8 cellular contexts compared by ENCODE assay signal in genomic region chr2:39379643-39380524, GRCh38. TPM values are rescaled to one million over a fixed set of nuclear protein-coding genes. Genes with fewer than 3 reads are reported as not detected.
DNase-seq lines count a peak whose midpoint lies in the region; ATAC-seq and TF ChIP-seq lines count a peak whose summit lies in the region.

No MANE protein-coding gene starts in this region.

- H2AK5ac ChIP-seq in mesenchymal stem cell (ENCODE audit: low read length, severe bottlenecking): no peak overlapping the region

- H3K18ac ChIP-seq in mesenchymal stem cell (ENCODE audit: low read depth in 1 of 2, low read length in 2 of 2): no peak overlapping the region

- no peak overlapping the region for H4K8ac ChIP-seq in mesenchymal stem cell (ENCODE audit: low read length)

- H4K91ac ChIP-seq in mesenchymal stem cell (ENCODE audit: low read length): no peak overlapping the region

- H3K14ac ChIP-seq in mesenchymal stem cell (ENCODE audit: low read length in 2 of 2): no peak overlapping the region

- peaks cover 19% of the 10 kb centered on the region for H3K36me3 ChIP-seq in OCI-LY7 (ENCODE audit: insufficient read depth, low read length)
- peaks cover 0 to 18% of the 10 kb centered on the region in 2 experiments for H3K36me3 ChIP-seq in mesenchymal stem cell (ENCODE audit: control insufficient read depth in 1 of 2, insufficient read depth in 2 of 2, low read depth in 1 of 2, low read length in 2 of 2)

- TF ChIP-seq CTCF in OCI-LY7 (conservative IDR thresholded peaks at IDR 0.05; ENCODE audit: low read length): peak; percentile 93

- peaks cover 16% of the 10 kb centered on the region for H3K4me1 ChIP-seq in OCI-LY7 (ENCODE audit: insufficient read depth, low read length, poor library complexity, severe bottlenecking)
- H3K4me1 ChIP-seq in mesenchymal stem cell (ENCODE audit: control insufficient read depth, insufficient read depth, low read depth, low read length): peaks cover 2% of the 10 kb centered on the region

- BruUV-seq in OCI-LY7 (replicated peaks; lab: Mats Ljungman, UMichigan): no TSS peak

- H3K27ac ChIP-seq in OCI-LY7 (ENCODE audit: low read depth, low read length, poor library complexity, severe bottlenecking) (no peak overlapping the region), mesenchymal stem cell (ENCODE audit: low read length, poor library complexity, severe bottlenecking) (no peak overlapping the region)

- no peak overlapping the region for H3K4me2 ChIP-seq in OCI-LY7 (ENCODE audit: low read length)
- H3K4me2 ChIP-seq in mesenchymal stem cell (ENCODE audit: low read length, poor library complexity, severe bottlenecking): no peak overlapping the region

- peaks cover 16% of the 10 kb centered on the region for H3K79me1 ChIP-seq in mesenchymal stem cell (replicated peaks; ENCODE audit: low read length, poor library complexity, severe bottlenecking)

- POLR2A ChIA-PET in OCI-LY7 (lab: Charles Lee): interaction anchor here (0.5 to 3.2 kb wide), 8 partner anchors 20 to 407 kb away, joined by 3 to 14 read pairs (median 3); no protein-coding TSS in a partner anchor

- peak; percentile 77 for ATAC-seq in GM21526 (IDR thresholded peaks at IDR 0.05; ENCODE audit: low FRiP score, unreplicated experiment)

- H2BK12ac ChIP-seq in mesenchymal stem cell (ENCODE audit: low read length in 2 of 2): no peak overlapping the region

- H3K23ac ChIP-seq in mesenchymal stem cell (ENCODE audit: low read length in 2 of 2): no peak overlapping the region

- H3K9me2 ChIP-seq in OCI-LY7 (ENCODE audit: insufficient read depth, low read length): no peaks in the 10 kb centered on the region

- DNase-seq in GM04504 (ENCODE audit: low read depth) (peak; percentile 15), HS-5 (ENCODE audit: low read depth) (peak; percentile 39), OCI-LY7 (ENCODE audit: low spot score) (peak; percentile 65), dedifferentiated amniotic fluid mesenchymal stem cell (ENCODE audit: extremely low spot score) (peak; percentile 72), mesenchymal stem cell (peak; percentile 80), ureter (ENCODE audit: low spot score) (no peak), UCSD-AML1 (lab: John Stamatoyannopoulos, UW; ENCODE audit: unreplicated experiment) (no peak)

- H3K4me3 ChIP-seq in OCI-LY7 (ENCODE audit: low read depth, low read length, poor library complexity, severe bottlenecking): no peak overlapping the region
- no peak overlapping the region for H3K4me3 ChIP-seq in mesenchymal stem cell (ENCODE audit: insufficient read depth in 1 of 2, low read depth in 1 of 2, low read length in 2 of 2)

- no peaks in the 10 kb centered on the region for H3K27me3 ChIP-seq in mesenchymal stem cell (ENCODE audit: control insufficient read depth in 1 of 2, insufficient read depth in 1 of 2, low read length in 2 of 2)

- no peak overlapping the region for H2BK5ac ChIP-seq in mesenchymal stem cell (ENCODE audit: low read depth, low read length, poor library complexity, severe bottlenecking)

- H2BK15ac ChIP-seq in mesenchymal stem cell (ENCODE audit: low read depth, poor library complexity, severe bottlenecking): no peak overlapping the region

- H3K9ac ChIP-seq in mesenchymal stem cell (ENCODE audit: low read length): peak overlapping the region; percentile 70

- H3K79me2 ChIP-seq in OCI-LY7 (ENCODE audit: insufficient read depth, low read depth, low read length): 0 out of 2 replicates have a peak, but pooled peaks cover 7% of the 10 kb centered on the region

- H4K20me1 ChIP-seq in OCI-LY7 (ENCODE audit: insufficient read depth, low read length): no peaks in the 10 kb centered on the region

- no peak overlapping the region for H3K4ac ChIP-seq in mesenchymal stem cell (ENCODE audit: low read depth in 1 of 2, low read length in 2 of 2)

- intact Hi-C loops in OCI-LY7 (cut with micrococcal nuclease; ENCODE audit: unreplicated experiment): loop anchor here (1.0 to 5.0 kb wide), 6 partner anchors 57 to 457 kb away; partner anchors contain the start of gene MAP4K3

- H2AFZ ChIP-seq in OCI-LY7 (ENCODE audit: low read length): no peak overlapping the region
- H2AFZ ChIP-seq in mesenchymal stem cell (ENCODE audit: low read depth, low read length): no peak overlapping the region

- H3K9me3 ChIP-seq in OCI-LY7 (ENCODE audit: low read length): peaks cover 8% of the 10 kb centered on the region
- peaks cover 9% of the 10 kb centered on the region for H3K9me3 ChIP-seq in mesenchymal stem cell (ENCODE audit: control insufficient read depth, low read length)

- no peak overlapping the region for H2BK120ac ChIP-seq in mesenchymal stem cell (ENCODE audit: low read depth, low read length)

- CTCF ChIA-PET in OCI-LY7 (lab: Charles Lee; ENCODE audit: unreplicated experiment): no interaction called here

RNA-seq across cellular contexts. Expression of gene MAP4K3, which starts 57.2 kb away (rescaled TPM):
- total RNA-seq in OCI-LY7 (2014; rRNA removed; shearing (Covaris generic)): 10.7 and 12.4 TPM in 2 replicates
- 17.5 and 19.1 TPM in 2 replicates for total RNA-seq in OCI-LY7 (2022)
- 31.1 TPM for polyA plus RNA-seq in mesenchymal stem cell (2013, experiment 1 of 2)
- 32.2 TPM for polyA plus RNA-seq in mesenchymal stem cell (2013, experiment 2 of 2)
- total RNA-seq in ureter: 73.3 TPM

Comparison
In these comparisons a context has a peak if more than half of its experiments do, and no peak if none do; other contexts are left out.
1. DNase-seq: peak in GM04504 (single experiment), HS-5 (single experiment), OCI-LY7 (single experiment), dedifferentiated amniotic fluid mesenchymal stem cell (single experiment) and mesenchymal stem cell (single experiment); none in ureter (single experiment) and UCSD-AML1 (single experiment).